In the genomic region with DNA sequence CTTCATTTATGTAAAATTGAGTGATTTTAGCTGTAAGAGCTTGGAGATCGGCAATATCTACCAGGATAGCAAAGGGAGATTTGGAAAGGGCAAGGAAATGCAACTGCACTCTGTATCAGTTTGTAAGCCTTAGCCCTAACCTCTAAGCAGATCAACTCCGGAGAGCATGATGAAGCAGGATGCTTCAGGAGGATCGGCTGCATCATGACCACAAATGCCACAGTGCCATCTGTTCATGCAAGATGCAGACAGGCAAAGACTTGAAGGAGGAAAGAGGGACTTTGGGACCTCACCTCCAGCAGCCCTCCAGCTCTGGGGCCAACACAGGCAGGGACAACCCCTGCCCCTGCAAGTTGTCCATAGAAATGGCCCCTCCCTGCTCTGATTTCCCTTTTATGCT, we compare ENCODE assay signal across 1 cellular context.
TF ChIP-seq lines count a peak whose summit lies in the region.

No MANE protein-coding gene starts in this region.

TF ChIP-seq in WTC11, 78 proteins besides CTCF, POLR2A, EP300 and RAD21 (continued from another document):
- TF ChIP-seq ATF6 (CRISPR knock-in tag; IDR thresholded peaks at IDR 0.05) (no peak), PRDM15 (CRISPR knock-in tag; IDR thresholded peaks at IDR 0.05) (no peak), FOXJ3 (CRISPR knock-in tag; IDR thresholded peaks at IDR 0.05; ENCODE audit: borderline replicate concordance) (no peak), NR2C2 (CRISPR knock-in tag; IDR thresholded peaks at IDR 0.05) (no peak), CREM (CRISPR knock-in tag; IDR thresholded peaks at IDR 0.05) (no peak), ZMAT4 (CRISPR knock-in tag; IDR thresholded peaks at IDR 0.05) (no peak), NFYB (CRISPR knock-in tag; conservative IDR thresholded peaks at IDR 0.05; ENCODE audit: low read depth) (no peak), ZBTB43 (CRISPR knock-in tag; IDR thresholded peaks at IDR 0.05) (no peak), ZNF512 (CRISPR knock-in tag; IDR thresholded peaks at IDR 0.05; ENCODE audit: borderline replicate concordance) (no peak)
- TF ChIP-seq, protein P1, sequence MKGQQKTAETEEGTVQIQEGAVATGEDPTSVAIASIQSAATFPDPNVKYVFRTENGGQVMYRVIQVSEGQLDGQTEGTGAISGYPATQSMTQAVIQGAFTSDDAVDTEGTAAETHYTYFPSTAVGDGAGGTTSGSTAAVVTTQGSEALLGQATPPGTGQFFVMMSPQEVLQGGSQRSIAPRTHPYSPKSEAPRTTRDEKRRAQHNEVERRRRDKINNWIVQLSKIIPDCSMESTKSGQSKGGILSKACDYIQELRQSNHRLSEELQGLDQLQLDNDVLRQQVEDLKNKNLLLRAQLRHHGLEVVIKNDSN (CRISPR knock-in tag; IDR thresholded peaks at IDR 0.05), result no peak
- TF ChIP-seq, protein P2, sequence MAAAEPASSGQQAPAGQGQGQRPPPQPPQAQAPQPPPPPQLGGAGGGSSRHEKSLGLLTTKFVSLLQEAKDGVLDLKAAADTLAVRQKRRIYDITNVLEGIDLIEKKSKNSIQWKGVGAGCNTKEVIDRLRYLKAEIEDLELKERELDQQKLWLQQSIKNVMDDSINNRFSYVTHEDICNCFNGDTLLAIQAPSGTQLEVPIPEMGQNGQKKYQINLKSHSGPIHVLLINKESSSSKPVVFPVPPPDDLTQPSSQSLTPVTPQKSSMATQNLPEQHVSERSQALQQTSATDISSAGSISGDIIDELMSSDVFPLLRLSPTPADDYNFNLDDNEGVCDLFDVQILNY (CRISPR knock-in tag; IDR thresholded peaks at IDR 0.05), result no peak
